8 cellular contexts compared by ENCODE assay signal in the genomic region with DNA sequence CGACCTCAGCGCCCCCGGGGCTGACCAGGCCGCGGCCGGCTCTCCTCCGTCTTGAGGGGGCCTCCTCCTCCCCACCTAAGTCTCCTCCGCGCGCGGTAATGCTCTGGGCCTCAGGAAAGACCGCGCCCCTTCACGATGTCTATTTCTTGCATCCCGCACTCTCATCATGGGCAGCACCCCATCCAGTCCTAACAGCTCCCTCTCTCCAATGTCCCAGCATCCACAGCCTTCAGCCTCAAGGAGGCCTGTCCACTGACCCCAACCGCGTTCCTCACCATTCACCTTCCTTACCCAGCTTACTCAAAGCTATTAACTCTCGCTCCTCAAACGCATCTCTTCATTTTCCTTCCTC.
DNase-seq lines count a peak whose midpoint lies in the region; ATAC-seq and TF ChIP-seq lines count a peak whose summit lies in the region.

No MANE protein-coding gene starts in this region.

- BruUV-seq in A673 (replicated peaks; lab: Mats Ljungman, UMichigan), result no TSS peak

- no peak for ATAC-seq in activated naive CD8-positive, alpha-beta T cell treated with anti-CD3 and anti-CD28 coated beads, Interleukin-2, amount 10 ng/mL, durations not matched to agents 7 days and 5 days (ENCODE audit: low read depth)
- no peak for ATAC-seq in GM21825 (IDR thresholded peaks at IDR 0.05; ENCODE audit: unreplicated experiment)

- H3K9me3 Mint-ChIP-seq in activated naive CD8-positive, alpha-beta T cell treated with anti-CD3 and anti-CD28 coated beads, Interleukin-2, amount 10 ng/mL, durations not matched to agents 7 days and 5 days, result no peaks in the 10 kb centered on the region
- no peaks in the 10 kb centered on the region for H3K9me3 Mint-ChIP-seq in immature natural killer cell

- CTCF ChIA-PET in A673 (lab: Charles Lee), result interaction anchor here (0.6 to 1.4 kb wide), 4 partner anchors 621 to 801 kb away, joined by 3 to 16 read pairs (median 5); no protein-coding TSS in a partner anchor
- CTCF ChIA-PET in HEK293T (lab: Yijun Ruan, JAX), result no interaction called here

- H3K4me1 Mint-ChIP-seq in activated naive CD8-positive, alpha-beta T cell treated with anti-CD3 and anti-CD28 coated beads, Interleukin-2, amount 10 ng/mL, durations not matched to agents 7 days and 5 days, result peaks cover 11% of the 10 kb centered on the region
- H3K4me1 Mint-ChIP-seq in immature natural killer cell, result peaks cover 14 to 17% of the 10 kb centered on the region in 2 donors

- no peak for TF ChIP-seq CTCF in A673 (conservative IDR thresholded peaks at IDR 0.05; ENCODE audit: low read depth, low read length)

- H3K4me3 Mint-ChIP-seq in activated naive CD8-positive, alpha-beta T cell treated with anti-CD3 and anti-CD28 coated beads, Interleukin-2, amount 10 ng/mL, durations not matched to agents 7 days and 5 days, result peak overlapping the region; percentile 91
- peak overlapping the region; percentile 92 to 98 (median 96) for H3K4me3 Mint-ChIP-seq in immature natural killer cell

- POLR2A ChIA-PET in A673 (lab: Charles Lee; ENCODE audit: low non-redundant PET), result no interaction called here
- POLR2A ChIA-PET in HEK293T (lab: Yijun Ruan, JAX), result interaction anchor here (1.0 kb wide), 1 partner anchor 369 kb away, joined by 4 read pairs; the partner anchor contains the start of gene MAGED1
- POLR2A ChIA-PET in activated naive CD8-positive, alpha-beta T cell treated with anti-CD3 and anti-CD28 coated beads, Interleukin-2, amount 10 ng/mL, durations not matched to agents 7 days and 5 days (lab: Charles Lee), result no interaction called here

- H3K36me3 ChIP-seq in A673 (ENCODE audit: insufficient read depth, low read length, poor library complexity, severe bottlenecking), result no peaks in the 10 kb centered on the region

- no peaks in the 10 kb centered on the region for H3K36me3 Mint-ChIP-seq in activated naive CD8-positive, alpha-beta T cell treated with anti-CD3 and anti-CD28 coated beads, Interleukin-2, amount 10 ng/mL, durations not matched to agents 7 days and 5 days
- H3K36me3 Mint-ChIP-seq in immature natural killer cell, result no peaks in the 10 kb centered on the region

- H3K27ac Mint-ChIP-seq in activated naive CD8-positive, alpha-beta T cell treated with anti-CD3 and anti-CD28 coated beads, Interleukin-2, amount 10 ng/mL, durations not matched to agents 7 days and 5 days, result peak overlapping the region; percentile 98
- H3K27ac Mint-ChIP-seq in immature natural killer cell, result peak overlapping the region; percentile 94 to 98 (median 96)

- H3K27ac ChIP-seq in A673 (ENCODE audit: low read depth, low read length, poor library complexity, severe bottlenecking) (peak overlapping the region; percentile 90), substantia nigra (ENCODE audit: low read depth, low read length, poor library complexity, severe bottlenecking) (peak overlapping the region; percentile 93)

- DNase-seq in A673 (ENCODE audit: low spot score) (peak; percentile 33), HEK293T (ENCODE audit: extremely low spot score) (no peak), immature natural killer cell (no peak), substantia nigra (lab: John Stamatoyannopoulos, UW) (peak in 3 of 49 donors; percentile 6 to 45 (median 34)), glomerular visceral epithelial cell (ENCODE audit: extremely low spot score) (no peak), ecto neural progenitor cell (ENCODE audit: low spot score) (no peak)
- DNase-seq in activated naive CD8-positive, alpha-beta T cell treated with anti-CD3 and anti-CD28 coated beads, Interleukin-2, amount 10 ng/mL, durations not matched to agents 7 days and 5 days, result no peak

- no peaks in the 10 kb centered on the region for H3K27me3 ChIP-seq in A673 (replicated peaks; ENCODE audit: insufficient read depth, low read depth, low read length, poor library complexity)

- H3K9me3 ChIP-seq in A673 (ENCODE audit: low read depth, low read length, poor library complexity, severe bottlenecking), result no peaks in the 10 kb centered on the region

- intact Hi-C loops in A673 (cut with micrococcal nuclease; ENCODE audit: unreplicated experiment), result loop anchor here (10.0 kb wide), 1 partner anchor 647 kb away; the partner anchor contains the start of gene CENPVL3

- H3K4me3 ChIP-seq in A673 (ENCODE audit: low read depth, low read length, poor library complexity, severe bottlenecking), result peak overlapping the region; percentile 61

- peaks cover 5% of the 10 kb centered on the region for H3K27me3 Mint-ChIP-seq in activated naive CD8-positive, alpha-beta T cell treated with anti-CD3 and anti-CD28 coated beads, Interleukin-2, amount 10 ng/mL, durations not matched to agents 7 days and 5 days
- peaks cover 9 to 25% (median 9%) of the 10 kb centered on the region in 3 donors for H3K27me3 Mint-ChIP-seq in immature natural killer cell (ENCODE audit: low read depth in 3 of 3)

- peaks cover 28% of the 10 kb centered on the region for H3K4me1 ChIP-seq in A673 (ENCODE audit: insufficient read depth, low read length, poor library complexity, severe bottlenecking)

TF ChIP-seq in HEK293T, 16 proteins besides CTCF, POLR2A, EP300 and RAD21:
- TF ChIP-seq LEF1 (IDR thresholded peaks at IDR 0.05; ENCODE audit: borderline replicate concordance), result no peak
- TF ChIP-seq L3MBTL2 (conservative IDR thresholded peaks at IDR 0.05), result 0 out of 2 replicates have a peak, but pooled peaks have one; percentile 6
